ENCODE assay signal across 37 cellular contexts in genomic region chr11:94445641-94446040, GRCh38. TPM values are rescaled to one million over a fixed set of nuclear protein-coding genes. Genes with fewer than 3 reads are reported as not detected.
"Had no signal": no experiment of that assay in that cellular context is flagged by ENCODE, and none has a peak within 500 bp of the region (broad histone marks: within the 10 kb centered on the region; RNA-seq: fewer than 3 reads in every experiment).

No MANE protein-coding gene starts in this region.

- H3K9me3 ChIP-seq: ascending aorta had no signal

- H3K27ac Mint-ChIP-seq: activated B cell treated with CpG ODN at 0.5 μM for 24 hours; activated CD4-positive, alpha-beta memory T cell treated with anti-CD3 and anti-CD28 coated beads for 36 hours; activated CD4-positive, alpha-beta T cell treated with anti-CD3 and anti-CD28 coated beads, Interleukin-2, amount 10 ng/mL, durations not matched to agents 24 days and 14 days; activated CD8-positive, alpha-beta T cell treated with anti-CD3 and anti-CD28 coated beads for 36 hours; activated naive CD4-positive, alpha-beta T cell treated with anti-CD3 and anti-CD28 coated beads for 36 hours; activated naive CD8-positive, alpha-beta T cell treated with anti-CD3 and anti-CD28 coated beads, Interleukin-2, amount 10 ng/mL, durations not matched to agents 7 days and 5 days; activated naive CD8-positive, alpha-beta T cell treated with anti-CD3 and anti-CD28 coated beads, Interleukin-2, amount 50 U/mL, for 24 hours; activated T-cell treated with anti-CD3 and anti-CD28 coated beads, Interleukin-2, amount 50 U/mL, for 72 hours; activated T-helper 1 cell treated with anti-CD3 and anti-CD28 coated beads, Interleukin-12 subunit alpha, Interleukin-12 subunit beta, Interleukin-2, Interleukin-4 antibody, amounts not matched to agents 30 ng/mL and 10 ng/mL and 1 ng/mL, durations not matched to agents 14 hours and 24 hours and 36 hours; activated T-helper 17 cell treated with anti-CD3 and anti-CD28 coated beads, Interleukin-2, amount 50 U/mL, for 72 hours; brain; T-helper 1 cell treated with Interleukin-12 subunit alpha and Interleukin-12 subunit beta and Interleukin-4 antibody, amounts not matched to agents 30 μg/mL and 1 μg/mL, for 36 hours; T-helper 2 cell treated with Interferon-gamma antibody and Interleukin-4, amounts not matched to agents 5 μg/mL and 100 μg/mL, for 36 hours had no signal

- H3K27me3 Mint-ChIP-seq: activated B cell treated with CpG ODN at 0.5 μM for 24 hours; activated CD4-positive, alpha-beta memory T cell treated with anti-CD3 and anti-CD28 coated beads for 36 hours; activated CD4-positive, alpha-beta T cell treated with anti-CD3 and anti-CD28 coated beads, Interleukin-2, amount 10 ng/mL, durations not matched to agents 24 days and 14 days; activated CD8-positive, alpha-beta T cell treated with anti-CD3 and anti-CD28 coated beads for 36 hours; activated naive CD8-positive, alpha-beta T cell treated with anti-CD3 and anti-CD28 coated beads, Interleukin-2, amount 10 ng/mL, durations not matched to agents 7 days and 5 days; activated naive CD8-positive, alpha-beta T cell treated with anti-CD3 and anti-CD28 coated beads, Interleukin-2, amount 50 U/mL, for 24 hours; activated T-helper 17 cell treated with anti-CD3 and anti-CD28 coated beads, Interleukin-2, amount 50 U/mL, for 72 hours; brain had no signal

- H3K4me1 Mint-ChIP-seq: activated B cell treated with CpG ODN at 0.5 μM for 24 hours; activated naive CD8-positive, alpha-beta T cell treated with anti-CD3 and anti-CD28 coated beads, Interleukin-2, amount 50 U/mL, for 24 hours; activated T-helper 17 cell treated with anti-CD3 and anti-CD28 coated beads, Interleukin-2, amount 50 U/mL, for 72 hours; brain had no signal

- H3K4me3 ChIP-seq: ascending aorta, cardiac muscle cell had no signal

- H3K27ac ChIP-seq: ascending aorta, cardiac muscle cell, VCaP had no signal

- H3K4me1 ChIP-seq: ascending aorta had no signal

- H3K4me3 Mint-ChIP-seq: activated B cell treated with CpG ODN at 0.5 μM for 24 hours; activated CD4-positive, alpha-beta memory T cell treated with anti-CD3 and anti-CD28 coated beads for 36 hours; activated CD4-positive, alpha-beta T cell treated with anti-CD3 and anti-CD28 coated beads, Interleukin-2, amount 10 ng/mL, durations not matched to agents 24 days and 14 days; activated CD8-positive, alpha-beta T cell treated with anti-CD3 and anti-CD28 coated beads for 36 hours; activated naive CD4-positive, alpha-beta T cell treated with anti-CD3 and anti-CD28 coated beads for 36 hours; activated naive CD8-positive, alpha-beta T cell treated with anti-CD3 and anti-CD28 coated beads, Interleukin-2, amount 10 ng/mL, durations not matched to agents 7 days and 5 days; activated naive CD8-positive, alpha-beta T cell treated with anti-CD3 and anti-CD28 coated beads, Interleukin-2, amount 50 U/mL, for 24 hours; activated T-cell treated with anti-CD3 and anti-CD28 coated beads, Interleukin-2, amount 50 U/mL, for 4 hours; activated T-cell treated with anti-CD3 and anti-CD28 coated beads, Interleukin-2, amount 50 U/mL, for 72 hours; activated T-helper 1 cell treated with anti-CD3 and anti-CD28 coated beads, Interleukin-12 subunit alpha, Interleukin-12 subunit beta, Interleukin-2, Interleukin-4 antibody, amounts not matched to agents 30 ng/mL and 10 ng/mL and 1 ng/mL, durations not matched to agents 14 hours and 24 hours and 36 hours; activated T-helper 17 cell treated with anti-CD3 and anti-CD28 coated beads, Interleukin-2, amount 50 U/mL, for 72 hours; brain; T-helper 1 cell treated with Interleukin-12 subunit alpha and Interleukin-12 subunit beta and Interleukin-4 antibody, amounts not matched to agents 30 μg/mL and 1 μg/mL, for 36 hours; T-helper 2 cell treated with Interferon-gamma antibody and Interleukin-4, amounts not matched to agents 5 μg/mL and 100 μg/mL, for 36 hours had no signal

- FAIRE-seq: bronchial epithelial cell, colon, TTC549 had no signal

- DNase-seq: activated B cell treated with CpG ODN at 0.5 μM for 24 hours; activated CD4-positive, alpha-beta memory T cell treated with anti-CD3 and anti-CD28 coated beads for 36 hours; activated CD4-positive, alpha-beta T cell treated with anti-CD3 and anti-CD28 coated beads for 4 hours; activated CD4-positive, alpha-beta T cell treated with anti-CD3 and anti-CD28 coated beads, Interleukin-2, amount 10 ng/mL, durations not matched to agents 24 days and 14 days; activated CD4-positive, alpha-beta T cell treated with anti-CD3 and anti-CD28 coated beads, Interleukin-2, amount 50 U/mL, for 1 hour; activated CD4-positive, alpha-beta T cell treated with anti-CD3 and anti-CD28 coated beads, Interleukin-2, amount 50 U/mL, for 4 hours; activated CD4-positive, CD25-positive, alpha-beta regulatory T cell treated with anti-CD3 and anti-CD28 coated beads, Interleukin-2, amount 50 U/mL, for 72 hours; activated CD8-positive, alpha-beta memory T cell treated with anti-CD3 and anti-CD28 coated beads, Interleukin-2, amount 50 U/mL, for 4 hours; activated CD8-positive, alpha-beta T cell treated with anti-CD3 and anti-CD28 coated beads for 36 hours; activated effector memory CD4-positive, alpha-beta T cell treated with anti-CD3 and anti-CD28 coated beads, Interleukin-2, amount 50 U/mL, for 16 hours; activated gamma-delta T cell treated with Interleukin-2 at 50 U/mL for 16 hours; activated naive CD4-positive, alpha-beta T cell; activated naive CD4-positive, alpha-beta T cell treated with anti-CD3 and anti-CD28 coated beads for 36 hours; activated naive CD4-positive, alpha-beta T cell treated with anti-CD3 and anti-CD28 coated beads, Interleukin-2, amount 50 U/mL, for 16 hours; activated naive CD8-positive, alpha-beta T cell treated with anti-CD3 and anti-CD28 coated beads, Interleukin-2, amount 10 ng/mL, durations not matched to agents 7 days and 5 days; activated naive CD8-positive, alpha-beta T cell treated with anti-CD3 and anti-CD28 coated beads, Interleukin-2, amount 50 U/mL, for 24 hours; activated T-cell treated with anti-CD3 and anti-CD28 coated beads for 4 hours; activated T-cell treated with anti-CD3 and anti-CD28 coated beads, Interleukin-2, amount 50 U/mL, for 1 hour; activated T-cell treated with anti-CD3 and anti-CD28 coated beads, Interleukin-2, amount 50 U/mL, for 4 hours; activated T-cell treated with anti-CD3 and anti-CD28 coated beads, Interleukin-2, amount 50 U/mL, for 72 hours; amygdala; anterior cingulate cortex; central memory CD4-positive, alpha-beta T cell; T-helper 2 cell; T-helper 9 cell had no signal

- ATAC-seq: activated CD8-positive, alpha-beta T cell treated with anti-CD3 and anti-CD28 coated beads for 36 hours; activated naive CD4-positive, alpha-beta T cell treated with anti-CD3 and anti-CD28 coated beads, Interleukin-2, amount 50 U/mL, for 72 hours; activated naive CD8-positive, alpha-beta T cell treated with anti-CD3 and anti-CD28 coated beads, Interleukin-2, amount 50 U/mL, for 24 hours; activated T-cell treated with anti-CD3 and anti-CD28 coated beads, Interleukin-2, amount 50 U/mL, for 4 hours; activated T-cell treated with anti-CD3 and anti-CD28 coated beads, Interleukin-2, amount 50 U/mL, for 72 hours; activated T-helper 17 cell treated with anti-CD3 and anti-CD28 coated beads, Interleukin-2, amount 50 U/mL, for 72 hours had no signal

- H3K9me3 Mint-ChIP-seq: activated B cell treated with CpG ODN at 0.5 μM for 24 hours; activated CD4-positive, alpha-beta memory T cell treated with anti-CD3 and anti-CD28 coated beads for 36 hours; activated CD4-positive, alpha-beta T cell treated with anti-CD3 and anti-CD28 coated beads, Interleukin-2, amount 10 ng/mL, durations not matched to agents 24 days and 14 days; activated CD8-positive, alpha-beta T cell treated with anti-CD3 and anti-CD28 coated beads for 36 hours; activated naive CD4-positive, alpha-beta T cell treated with anti-CD3 and anti-CD28 coated beads for 36 hours; activated naive CD4-positive, alpha-beta T cell treated with anti-CD3 and anti-CD28 coated beads, Interleukin-2, amount 50 U/mL, for 72 hours; activated naive CD8-positive, alpha-beta T cell treated with anti-CD3 and anti-CD28 coated beads, Interleukin-2, amount 10 ng/mL, durations not matched to agents 7 days and 5 days; activated naive CD8-positive, alpha-beta T cell treated with anti-CD3 and anti-CD28 coated beads, Interleukin-2, amount 50 U/mL, for 24 hours; activated T-cell treated with anti-CD3 and anti-CD28 coated beads, Interleukin-2, amount 50 U/mL, for 4 hours; activated T-cell treated with anti-CD3 and anti-CD28 coated beads, Interleukin-2, amount 50 U/mL, for 72 hours; activated T-helper 1 cell treated with anti-CD3 and anti-CD28 coated beads, Interleukin-12 subunit alpha, Interleukin-12 subunit beta, Interleukin-2, Interleukin-4 antibody, amounts not matched to agents 30 ng/mL and 10 ng/mL and 1 ng/mL, durations not matched to agents 14 hours and 24 hours and 36 hours; activated T-helper 17 cell treated with anti-CD3 and anti-CD28 coated beads, Interleukin-2, amount 50 U/mL, for 72 hours; brain; T-helper 1 cell treated with Interleukin-12 subunit alpha and Interleukin-12 subunit beta and Interleukin-4 antibody, amounts not matched to agents 30 μg/mL and 1 μg/mL, for 36 hours; T-helper 2 cell treated with Interferon-gamma antibody and Interleukin-4, amounts not matched to agents 5 μg/mL and 100 μg/mL, for 36 hours had no signal

- H3K27me3 ChIP-seq: ascending aorta, cardiac muscle cell had no signal

RNA-seq across cellular contexts. Expression of gene GPR83, which starts 44.4 kb away (rescaled TPM):
- total RNA-seq: activated CD4-positive, alpha-beta memory T cell treated with anti-CD3 and anti-CD28 coated beads for 36 hours; activated CD4-positive, alpha-beta T cell treated with anti-CD3 and anti-CD28 coated beads, Interleukin-2, amount 10 ng/mL, durations not matched to agents 24 days and 14 days; activated naive CD4-positive, alpha-beta T cell treated with anti-CD3 and anti-CD28 coated beads for 36 hours; activated T-helper 1 cell treated with anti-CD3 and anti-CD28 coated beads, Interleukin-12 subunit alpha, Interleukin-12 subunit beta, Interleukin-2, Interleukin-4 antibody, amounts not matched to agents 30 ng/mL and 10 ng/mL and 1 ng/mL, durations not matched to agents 14 hours and 24 hours and 36 hours; ascending aorta had no signal
- polyA plus RNA-seq: cardiac muscle cell had no signal
